9 cellular contexts compared by ENCODE assay signal in the genomic region with DNA sequence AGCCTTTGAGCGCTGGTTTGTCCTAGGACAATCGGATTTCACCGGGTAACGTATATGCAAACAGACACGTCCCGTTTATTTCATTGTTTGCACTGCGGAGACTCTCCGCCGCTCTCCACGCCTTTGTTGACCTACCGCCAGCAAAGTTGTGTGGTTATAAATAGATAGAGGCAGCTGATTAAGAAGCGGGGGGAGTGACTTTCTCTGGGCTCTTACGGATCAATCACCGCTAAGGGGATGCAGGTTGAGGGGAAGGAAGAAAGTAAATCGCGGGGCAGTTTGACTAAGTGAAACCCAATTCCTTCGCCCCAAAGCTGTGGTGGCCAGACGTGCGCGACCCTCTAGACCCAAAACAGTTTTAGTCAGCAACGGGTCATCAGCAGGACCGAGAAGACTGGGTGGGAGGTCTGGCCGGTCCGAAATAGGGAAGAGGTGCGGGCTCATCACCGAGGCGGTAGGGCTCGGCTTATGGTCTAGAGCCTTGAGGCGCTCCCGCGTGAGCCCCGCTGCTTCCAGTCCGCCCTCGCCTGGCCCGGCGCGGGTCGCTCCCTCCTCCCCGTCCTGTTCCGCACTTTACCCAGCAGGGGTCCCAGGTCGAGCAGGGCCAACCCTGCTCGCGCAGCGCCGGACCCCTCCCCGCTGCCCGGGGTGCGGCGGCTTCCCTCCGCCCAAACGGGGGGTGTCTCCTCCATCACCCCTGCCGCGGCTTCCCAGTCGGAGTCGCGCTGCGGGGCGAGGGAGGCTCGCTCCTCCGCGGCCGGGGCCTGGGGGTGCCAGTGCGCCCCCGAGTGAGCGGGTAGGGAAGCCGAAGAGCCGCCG.
DNase-seq lines count a peak whose midpoint lies in the region; ATAC-seq, FAIRE-seq and TF ChIP-seq lines count a peak whose summit lies in the region.
"Had no signal": no experiment of that assay in that cellular context is flagged by ENCODE, and none has a peak within 500 bp of the region (broad histone marks: within the 10 kb centered on the region; RNA-seq: fewer than 3 reads in every experiment).

No MANE protein-coding gene starts in this region.

- peaks cover 16% of the 10 kb centered on the region for H3K4me1 Mint-ChIP-seq in activated CD4-positive, alpha-beta T cell treated with anti-CD3 and anti-CD28 coated beads, Interleukin-2, amount 10 ng/mL, durations not matched to agents 24 days and 14 days
- H3K4me1 Mint-ChIP-seq in stimulated activated naive CD8-positive, alpha-beta T cell treated with anti-CD3 and anti-CD28 coated beads, Interleukin-15, amount 100 ng/mL, for 72 hours: peaks cover 17% of the 10 kb centered on the region

- peak overlapping the region; percentile 52 for H3K4me3 ChIP-seq in brain microvascular endothelial cell (ENCODE audit: low read depth, low read length)

- H3K27me3 Mint-ChIP-seq in activated CD4-positive, alpha-beta T cell treated with anti-CD3 and anti-CD28 coated beads, Interleukin-2, amount 10 ng/mL, durations not matched to agents 24 days and 14 days: peaks cover 55% of the 10 kb centered on the region
- peaks cover 51% of the 10 kb centered on the region for H3K27me3 Mint-ChIP-seq in stimulated activated naive CD8-positive, alpha-beta T cell treated with anti-CD3 and anti-CD28 coated beads, Interleukin-15, amount 100 ng/mL, for 72 hours

- no peaks in the 10 kb centered on the region for H3K9me3 Mint-ChIP-seq in activated CD4-positive, alpha-beta T cell treated with anti-CD3 and anti-CD28 coated beads, Interleukin-2, amount 10 ng/mL, durations not matched to agents 24 days and 14 days
- no peaks in the 10 kb centered on the region for H3K9me3 Mint-ChIP-seq in stimulated activated naive CD8-positive, alpha-beta T cell treated with anti-CD3 and anti-CD28 coated beads, Interleukin-15, amount 100 ng/mL, for 72 hours

- H3K36me3 ChIP-seq in brain microvascular endothelial cell (replicated peaks): no peaks in the 10 kb centered on the region

- ATAC-seq in HG02840 (IDR thresholded peaks at IDR 0.05; ENCODE audit: low FRiP score, unreplicated experiment) (peak; percentile 49), left colon (peak; percentile 96)
- peak; percentile 79 for ATAC-seq in stimulated activated naive CD8-positive, alpha-beta T cell treated with anti-CD3 and anti-CD28 coated beads, Interleukin-15, amount 100 ng/mL, for 72 hours

- no peak overlapping the region for H3K27ac ChIP-seq in brain microvascular endothelial cell

- peaks cover 61% of the 10 kb centered on the region for H3K27me3 ChIP-seq in brain microvascular endothelial cell (replicated peaks)

- in situ Hi-C loops in brain microvascular endothelial cell (cut with HindIII; ENCODE audit: low pct_ligation_motif_present, low sequenced_read_pairs): no loop called here

- H3K36me3 Mint-ChIP-seq in activated CD4-positive, alpha-beta T cell treated with anti-CD3 and anti-CD28 coated beads, Interleukin-2, amount 10 ng/mL, durations not matched to agents 24 days and 14 days (ENCODE audit: low read depth): no peaks in the 10 kb centered on the region

- intact Hi-C loops in activated CD4-positive, alpha-beta T cell treated with anti-CD3 and anti-CD28 coated beads, Interleukin-2, amount 10 ng/mL, durations not matched to agents 24 days and 14 days (cut with micrococcal nuclease): loop anchor here (2.0 to 5.0 kb wide), 2 partner anchors 180 to 1027 kb away; partner anchors contain the start of gene TGFB2
- intact Hi-C loops in left colon (cut with DNase I, micrococcal nuclease): no loop called here

- H3K27ac Mint-ChIP-seq in activated CD4-positive, alpha-beta T cell treated with anti-CD3 and anti-CD28 coated beads, Interleukin-2, amount 10 ng/mL, durations not matched to agents 24 days and 14 days: peak overlapping the region; percentile 23
- peak overlapping the region in 1 of 2 donors; percentile 87 for H3K27ac Mint-ChIP-seq in stimulated activated naive CD8-positive, alpha-beta T cell treated with anti-CD3 and anti-CD28 coated beads, Interleukin-15, amount 100 ng/mL, for 72 hours

- peak; percentile 58 for DNase-seq in activated CD4-positive, alpha-beta T cell treated with anti-CD3 and anti-CD28 coated beads, Interleukin-2, amount 10 ng/mL, durations not matched to agents 24 days and 14 days
- no peak for DNase-seq in activated CD4-positive, alpha-beta T cell treated with anti-CD3 and anti-CD28 coated beads, Interleukin-2, amount 50 U/mL, for 1 hour
- DNase-seq in NCI-H526 (lab: John Stamatoyannopoulos, UW) (peak; percentile 74 to 81), brain microvascular endothelial cell (peak; percentile 9), left colon (peak; percentile 47 to 57), GM19239 (ENCODE audit: insufficient read length, low spot score) (no peak)
- no peak for DNase-seq in stimulated activated naive CD8-positive, alpha-beta T cell treated with anti-CD3 and anti-CD28 coated beads, Interleukin-15, amount 100 ng/mL, for 72 hours

- TF ChIP-seq CTCF in brain microvascular endothelial cell (IDR thresholded peaks at IDR 0.05; ENCODE audit: low read depth, low read length, missing control alignments): peak; percentile 20

- FAIRE-seq in GM19239 (lab: Jason Lieb, UNC): no peak
- FAIRE-seq: G401.6 had no signal

- peak overlapping the region; percentile 74 for H3K4me3 Mint-ChIP-seq in activated CD4-positive, alpha-beta T cell treated with anti-CD3 and anti-CD28 coated beads, Interleukin-2, amount 10 ng/mL, durations not matched to agents 24 days and 14 days
- peak overlapping the region; percentile 79 to 80 for H3K4me3 Mint-ChIP-seq in stimulated activated naive CD8-positive, alpha-beta T cell treated with anti-CD3 and anti-CD28 coated beads, Interleukin-15, amount 100 ng/mL, for 72 hours

Comparison
In these comparisons a context has a peak if more than half of its experiments do, and no peak if none do; other contexts are left out.
1. DNase-seq: peak in activated CD4-positive, alpha-beta T cell treated with anti-CD3 and anti-CD28 coated beads, Interleukin-2, amount 10 ng/mL, durations not matched to agents 24 days and 14 days (single experiment), NCI-H526 (2 of 2), brain microvascular endothelial cell (single experiment) and left colon (2 of 2); none in activated CD4-positive, alpha-beta T cell treated with anti-CD3 and anti-CD28 coated beads, Interleukin-2, amount 50 U/mL, for 1 hour (single experiment), stimulated activated naive CD8-positive, alpha-beta T cell treated with anti-CD3 and anti-CD28 coated beads, Interleukin-15, amount 100 ng/mL, for 72 hours (0 of 2) and GM19239 (single experiment).
2. Peak in every context shown above with its lines, with median percentiles within 50 percentile points of each other: ATAC-seq.